ENCODE assay signal across 9 cellular contexts in genomic region chr10:4067552-4068254, GRCh38.
DNase-seq lines count a peak whose midpoint lies in the region; ATAC-seq, FAIRE-seq and TF ChIP-seq lines count a peak whose summit lies in the region.
"Had no signal": no experiment of that assay in that cellular context is flagged by ENCODE, and none has a peak within 500 bp of the region (broad histone marks: within the 10 kb centered on the region; RNA-seq: fewer than 3 reads in every experiment).

No MANE protein-coding gene starts in this region.

- no peak overlapping the region for H4K5ac ChIP-seq in H9 (ENCODE audit: insufficient read length, low read depth, low read length)

- no peak overlapping the region for H3K4me2 ChIP-seq in H9 (ENCODE audit: insufficient read depth, insufficient read length, low read length)

- H3K27ac Mint-ChIP-seq in activated naive CD8-positive, alpha-beta T cell treated with anti-CD3 and anti-CD28 coated beads, Interleukin-2, amount 10 ng/mL, durations not matched to agents 7 days and 5 days: no peak overlapping the region
- no peak overlapping the region for H3K27ac Mint-ChIP-seq in stimulated activated naive CD8-positive, alpha-beta T cell treated with anti-CD3 and anti-CD28 coated beads, Interleukin-15, amount 100 ng/mL, for 72 hours
- no peak overlapping the region for H3K27ac Mint-ChIP-seq in H9
- H3K27ac Mint-ChIP-seq: CD4-positive, alpha-beta memory T cell had no signal

- H3K4me1 ChIP-seq in H9 (ENCODE audit: insufficient read depth, low read length): no peaks in the 10 kb centered on the region

- H2BK12ac ChIP-seq in H9 (ENCODE audit: insufficient read length, low read depth, low read length): no peak overlapping the region

- no peak for TF ChIP-seq CTCF in H9 (conservative IDR thresholded peaks at IDR 0.05)

- peaks cover 5% of the 10 kb centered on the region for H3K4me1 Mint-ChIP-seq in activated naive CD8-positive, alpha-beta T cell treated with anti-CD3 and anti-CD28 coated beads, Interleukin-2, amount 10 ng/mL, durations not matched to agents 7 days and 5 days
- H3K4me1 Mint-ChIP-seq in stimulated activated naive CD8-positive, alpha-beta T cell treated with anti-CD3 and anti-CD28 coated beads, Interleukin-15, amount 100 ng/mL, for 72 hours: no peaks in the 10 kb centered on the region
- peaks cover 0 to 1% of the 10 kb centered on the region in 2 experiments; a peak in 2 of 4 replicates for H3K4me1 Mint-ChIP-seq in H9

- no peak for FAIRE-seq in RCC 7860 (lab: Jason Lieb, UNC)

- no peak overlapping the region for H3T11ph ChIP-seq in H9 (ENCODE audit: low read length)

- H3K23ac ChIP-seq in H9 (ENCODE audit: insufficient read length, low read depth, low read length): no peak overlapping the region

- no peaks in the 10 kb centered on the region for H3K27me3 ChIP-seq in H9 (ENCODE audit: insufficient read depth, low read length)

- H3K9ac ChIP-seq in H9 (ENCODE audit: extremely low read depth, insufficient read length, low read length): no peak overlapping the region

- H2AK5ac ChIP-seq in H9 (ENCODE audit: insufficient read length, low read length): no peak overlapping the region

- no peaks in the 10 kb centered on the region for H3K27me3 Mint-ChIP-seq in activated naive CD8-positive, alpha-beta T cell treated with anti-CD3 and anti-CD28 coated beads, Interleukin-2, amount 10 ng/mL, durations not matched to agents 7 days and 5 days
- no peaks in the 10 kb centered on the region for H3K27me3 Mint-ChIP-seq in stimulated activated naive CD8-positive, alpha-beta T cell treated with anti-CD3 and anti-CD28 coated beads, Interleukin-15, amount 100 ng/mL, for 72 hours
- no peaks in the 10 kb centered on the region; the same call in 1 of the 2 replicates for H3K27me3 Mint-ChIP-seq in H9 (ENCODE audit: low read depth)

- H4K91ac ChIP-seq in H9 (ENCODE audit: insufficient read length, low read depth, low read length): no peak overlapping the region

- no peak overlapping the region for H3K14ac ChIP-seq in H9 (ENCODE audit: insufficient read depth, low read length)

- no peaks in the 10 kb centered on the region for H3K9me3 Mint-ChIP-seq in activated naive CD8-positive, alpha-beta T cell treated with anti-CD3 and anti-CD28 coated beads, Interleukin-2, amount 10 ng/mL, durations not matched to agents 7 days and 5 days
- H3K9me3 Mint-ChIP-seq in stimulated activated naive CD8-positive, alpha-beta T cell treated with anti-CD3 and anti-CD28 coated beads, Interleukin-15, amount 100 ng/mL, for 72 hours: no peaks in the 10 kb centered on the region
- H3K9me3 Mint-ChIP-seq in H9: no peaks in the 10 kb centered on the region
- H3K9me3 Mint-ChIP-seq: CD4-positive, alpha-beta memory T cell had no signal

- WGBS in H9 (ENCODE audit: extremely low coverage, insufficient read length, low lambda C conversion rate): 100% methylated on average over 2 of the region's 8 CpGs

- H3K18ac ChIP-seq in H9 (ENCODE audit: insufficient read length, low read depth, low read length): no peak overlapping the region

- H2BK120ac ChIP-seq in H9 (ENCODE audit: low read depth, low read length, poor library complexity, severe bottlenecking): no peak overlapping the region

- H3K9me3 ChIP-seq in H9 (ENCODE audit: control insufficient read depth, low read depth, low read length): no peaks in the 10 kb centered on the region

- H3K4me3 Mint-ChIP-seq in activated naive CD8-positive, alpha-beta T cell treated with anti-CD3 and anti-CD28 coated beads, Interleukin-2, amount 10 ng/mL, durations not matched to agents 7 days and 5 days: no peak overlapping the region
- no peak overlapping the region for H3K4me3 Mint-ChIP-seq in stimulated activated naive CD8-positive, alpha-beta T cell treated with anti-CD3 and anti-CD28 coated beads, Interleukin-15, amount 100 ng/mL, for 72 hours
- no peak overlapping the region for H3K4me3 Mint-ChIP-seq in H9
- H3K4me3 Mint-ChIP-seq: CD4-positive, alpha-beta memory T cell had no signal

- H2AFZ ChIP-seq in H9 (ENCODE audit: low read length): no peak overlapping the region

- peak; percentile 51 for ATAC-seq in HG03175 (IDR thresholded peaks at IDR 0.05; ENCODE audit: unreplicated experiment)
- ATAC-seq in activated naive CD8-positive, alpha-beta T cell treated with anti-CD3 and anti-CD28 coated beads, Interleukin-2, amount 10 ng/mL, durations not matched to agents 7 days and 5 days (ENCODE audit: low read depth): peak; percentile 68
- ATAC-seq in stimulated activated naive CD8-positive, alpha-beta T cell treated with anti-CD3 and anti-CD28 coated beads, Interleukin-15, amount 100 ng/mL, for 72 hours: peak; percentile 83

- DNase-seq in activated naive CD4-positive, alpha-beta T cell treated with Interleukin-2 at 50 U/mL for 16 hours: peak; percentile 33
- no peak for DNase-seq in activated naive CD4-positive, alpha-beta T cell treated with anti-CD3 and anti-CD28 coated beads, Interleukin-2, amount 50 U/mL, for 16 hours
- DNase-seq in activated naive CD8-positive, alpha-beta T cell treated with anti-CD3 and anti-CD28 coated beads, Interleukin-2, amount 10 ng/mL, durations not matched to agents 7 days and 5 days: no peak
- DNase-seq in stimulated activated naive CD8-positive, alpha-beta T cell treated with anti-CD3 and anti-CD28 coated beads, Interleukin-15, amount 100 ng/mL, for 72 hours: peak; percentile 34 to 40
- no peak for DNase-seq in RCC 7860 (ENCODE audit: low spot score)
- no peak for DNase-seq in hippocampal formation (lab: John Stamatoyannopoulos, UW)
- DNase-seq in H9: no peak
- DNase-seq: CD4-positive, alpha-beta memory T cell had no signal

- no peak overlapping the region for H3K56ac ChIP-seq in H9 (ENCODE audit: insufficient read length, low read depth, low read length)

- no peaks in the 10 kb centered on the region for H3K79me2 ChIP-seq in H9 (ENCODE audit: insufficient read depth, low read length)

- H3K36me3 Mint-ChIP-seq in activated naive CD8-positive, alpha-beta T cell treated with anti-CD3 and anti-CD28 coated beads, Interleukin-2, amount 10 ng/mL, durations not matched to agents 7 days and 5 days: peaks cover 4% of the 10 kb centered on the region
- no peaks in the 10 kb centered on the region for H3K36me3 Mint-ChIP-seq in H9 (ENCODE audit: insufficient read depth in 1 of 3, low read depth in 3 of 3)
- H3K36me3 Mint-ChIP-seq: CD4-positive, alpha-beta memory T cell had no signal

- POLR2A ChIA-PET in activated naive CD8-positive, alpha-beta T cell treated with anti-CD3 and anti-CD28 coated beads, Interleukin-2, amount 10 ng/mL, durations not matched to agents 7 days and 5 days (lab: Charles Lee): interaction anchor here (1.0 to 1.7 kb wide), 2 partner anchors 107 to 283 kb away, joined by 3 to 4 read pairs; partner anchors contain the start of gene KLF6

- no peak overlapping the region for H2BK20ac ChIP-seq in H9 (ENCODE audit: low read depth, low read length, poor library complexity, severe bottlenecking)

- no peak overlapping the region for H2BK15ac ChIP-seq in H9 (ENCODE audit: low read depth, low read length)

- H3K27ac ChIP-seq in H9 (ENCODE audit: insufficient read length, low read depth, low read length): no peak overlapping the region

- no peaks in the 10 kb centered on the region for H4K20me1 ChIP-seq in H9 (ENCODE audit: control insufficient read depth, insufficient read depth, insufficient read length)

- no peak overlapping the region for H4K8ac ChIP-seq in H9 (replicated peaks; ENCODE audit: insufficient read length, low read depth, low read length)

- no peaks in the 10 kb centered on the region for H3K79me1 ChIP-seq in H9 (ENCODE audit: insufficient read depth, low read depth, low read length, poor library complexity, severe bottlenecking)

- no peak overlapping the region for H3K4ac ChIP-seq in H9 (ENCODE audit: low read depth, low read length)

- no peak overlapping the region for H2BK5ac ChIP-seq in H9 (ENCODE audit: insufficient read length, low read length)

- no peaks in the 10 kb centered on the region for H3K23me2 ChIP-seq in H9 (ENCODE audit: insufficient read length, low read depth, low read length, poor library complexity, severe bottlenecking)

Comparison
In these comparisons a context has a peak if more than half of its experiments do, and no peak if none do; other contexts are left out.
1. DNase-seq: peak in activated naive CD4-positive, alpha-beta T cell treated with Interleukin-2 at 50 U/mL for 16 hours (single experiment) and stimulated activated naive CD8-positive, alpha-beta T cell treated with anti-CD3 and anti-CD28 coated beads, Interleukin-15, amount 100 ng/mL, for 72 hours (2 of 2); none in activated naive CD4-positive, alpha-beta T cell treated with anti-CD3 and anti-CD28 coated beads, Interleukin-2, amount 50 U/mL, for 16 hours (single experiment), activated naive CD8-positive, alpha-beta T cell treated with anti-CD3 and anti-CD28 coated beads, Interleukin-2, amount 10 ng/mL, durations not matched to agents 7 days and 5 days (single experiment), RCC 7860 (single experiment), hippocampal formation (0 of 2) and H9 (single experiment).
2. Peak in every context shown above with its lines, with median percentiles within 50 percentile points of each other: ATAC-seq.